ENCODE assay signal across 1 cellular context in genomic region chr14:20317720-20318119, GRCh38.
TF ChIP-seq lines count a peak whose summit lies in the region.

No MANE protein-coding gene starts in this region.

TF ChIP-seq in IMR-90, 13 proteins besides CTCF, POLR2A, EP300 and RAD21 (continued from another document):
- TF ChIP-seq, protein P1, sequence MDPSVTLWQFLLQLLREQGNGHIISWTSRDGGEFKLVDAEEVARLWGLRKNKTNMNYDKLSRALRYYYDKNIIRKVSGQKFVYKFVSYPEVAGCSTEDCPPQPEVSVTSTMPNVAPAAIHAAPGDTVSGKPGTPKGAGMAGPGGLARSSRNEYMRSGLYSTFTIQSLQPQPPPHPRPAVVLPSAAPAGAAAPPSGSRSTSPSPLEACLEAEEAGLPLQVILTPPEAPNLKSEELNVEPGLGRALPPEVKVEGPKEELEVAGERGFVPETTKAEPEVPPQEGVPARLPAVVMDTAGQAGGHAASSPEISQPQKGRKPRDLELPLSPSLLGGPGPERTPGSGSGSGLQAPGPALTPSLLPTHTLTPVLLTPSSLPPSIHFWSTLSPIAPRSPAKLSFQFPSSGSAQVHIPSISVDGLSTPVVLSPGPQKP (IDR thresholded peaks at IDR 0.05; ENCODE audit: borderline replicate concordance, low read depth, low read length) = no peak
- TF ChIP-seq FOS (IDR thresholded peaks at IDR 0.05; ENCODE audit: low read depth, low read length) (no peak), MXI1 (IDR thresholded peaks at IDR 0.05; ENCODE audit: borderline replicate concordance, low read depth, low read length) (no peak), CHD1 (IDR thresholded peaks at IDR 0.05; ENCODE audit: low read depth, low read length) (no peak), MAFK (IDR thresholded peaks at IDR 0.05; ENCODE audit: low read depth, low read length) (no peak), RCOR1 (IDR thresholded peaks at IDR 0.05; ENCODE audit: insufficient replicate concordance, low read length) (no peak), USF2 (IDR thresholded peaks at IDR 0.05; ENCODE audit: low read depth, low read length) (no peak), MAZ (IDR thresholded peaks at IDR 0.05; ENCODE audit: borderline replicate concordance, low read depth, low read length) (no peak), RFX5 (IDR thresholded peaks at IDR 0.05; ENCODE audit: low read depth, low read length) (no peak), BHLHE40 (IDR thresholded peaks at IDR 0.05; ENCODE audit: low read depth, low read length) (no peak), NFE2L2 (IDR thresholded peaks at IDR 0.05; ENCODE audit: low read depth, low read length) (no peak), SMC3 (IDR thresholded peaks at IDR 0.05; ENCODE audit: low read depth, low read length) (no peak)
TF ChIP-seq in IMR-90: peak in this region for 0.
